ENCODE assay signal across 21 cellular contexts in the genomic region with DNA sequence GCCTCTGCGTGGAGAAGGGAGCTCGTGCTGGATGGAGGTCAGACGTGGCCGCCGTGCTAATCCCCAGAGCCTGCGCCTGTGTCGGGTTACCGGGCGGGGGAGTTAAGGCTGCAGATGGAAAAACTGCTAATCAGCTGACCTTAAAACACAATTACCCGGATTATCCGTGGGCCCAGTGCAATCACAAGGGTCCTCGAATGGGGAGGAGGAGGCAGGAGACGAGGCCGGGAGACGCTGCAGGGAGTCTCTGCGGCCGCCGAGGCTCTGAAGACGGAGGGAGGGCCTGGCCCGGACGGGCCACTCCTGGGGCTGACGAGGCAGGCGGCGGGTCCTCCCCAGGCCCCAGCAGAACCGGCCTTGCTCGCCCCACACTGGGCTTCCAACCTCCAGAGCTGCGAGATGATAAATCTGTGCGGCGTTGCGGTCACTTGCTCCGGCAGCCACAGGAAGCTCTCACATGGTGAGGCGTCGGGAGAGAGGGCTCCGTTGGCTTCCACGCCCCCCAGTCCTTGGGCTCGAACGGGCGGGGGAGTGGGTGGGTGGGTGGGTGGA.
"Had no signal": no experiment of that assay in that cellular context is flagged by ENCODE, and none has a peak within 500 bp of the region (broad histone marks: within the 10 kb centered on the region; RNA-seq: fewer than 3 reads in every experiment).

No MANE protein-coding gene starts in this region.

- ATAC-seq: activated CD4-positive, CD25-positive, alpha-beta regulatory T cell treated with anti-CD3 and anti-CD28 coated beads, Interleukin-2, amount 50 U/mL, for 24 hours; activated CD8-positive, alpha-beta T cell treated with anti-CD3 and anti-CD28 coated beads, Interleukin-2, amount 10 ng/mL, durations not matched to agents 7 days and 5 days; body of pancreas; heart right ventricle; lower lobe of right lung had no signal

- H3K9me3 Mint-ChIP-seq: activated naive CD4-positive, alpha-beta T cell treated with anti-CD3 and anti-CD28 coated beads, Interleukin-2, amount 50 U/mL, for 24 hours; dendritic cell treated with granulocyte-macrophage colony-stimulating factor and Interleukin-4, amounts not matched to agents 40 ng/mL and 50 ng/mL, for 4 days; naive B cell had no signal

- H3K36me3 Mint-ChIP-seq: activated naive CD4-positive, alpha-beta T cell treated with anti-CD3 and anti-CD28 coated beads, Interleukin-2, amount 50 U/mL, for 24 hours; naive B cell had no signal

- H3K4me3 ChIP-seq: body of pancreas, heart right ventricle, lower lobe of right lung, prostate gland, right atrium auricular region, uterus had no signal

- H3K4me3 Mint-ChIP-seq: activated CD8-positive, alpha-beta T cell treated with anti-CD3 and anti-CD28 coated beads, Interleukin-2, amount 10 ng/mL, durations not matched to agents 7 days and 5 days; activated naive CD4-positive, alpha-beta T cell treated with anti-CD3 and anti-CD28 coated beads, Interleukin-2, amount 50 U/mL, for 24 hours; dendritic cell treated with granulocyte-macrophage colony-stimulating factor and Interleukin-4, amounts not matched to agents 40 ng/mL and 50 ng/mL, for 4 days; naive B cell; neural crest cell had no signal

- H3K27me3 ChIP-seq: body of pancreas, right atrium auricular region, uterus had no signal

- DNase-seq: activated CD4-positive, alpha-beta T cell treated with anti-CD3 and anti-CD28 coated beads, Interleukin-2, amount 50 U/mL, for 1 hour; activated CD8-positive, alpha-beta T cell treated with anti-CD3 and anti-CD28 coated beads, Interleukin-2, amount 10 ng/mL, durations not matched to agents 7 days and 5 days; activated gamma-delta T cell treated with Interleukin-2 at 50 U/mL for 16 hours; anterior cingulate cortex; body of pancreas; effector CD4-positive, alpha-beta T cell; heart right ventricle; lower lobe of right lung; naive B cell; stimulated activated CD4-positive, alpha-beta T cell treated with anti-CD3 and anti-CD28 coated beads, Interleukin-1b, Interleukin-23, amount 100 ng/mL, for 48 hours; T-helper 2 cell; trophoblast cell; uterus had no signal

- H3K36me3 ChIP-seq: heart right ventricle, lower lobe of right lung, prostate gland, right atrium auricular region, uterus had no signal

- H3K27me3 Mint-ChIP-seq: activated naive CD4-positive, alpha-beta T cell treated with anti-CD3 and anti-CD28 coated beads, Interleukin-2, amount 50 U/mL, for 24 hours; naive B cell had no signal

- H3K4me1 ChIP-seq: body of pancreas, heart right ventricle, lower lobe of right lung, prostate gland, right atrium auricular region, uterus had no signal

- H3K27ac Mint-ChIP-seq: activated CD8-positive, alpha-beta T cell treated with anti-CD3 and anti-CD28 coated beads, Interleukin-2, amount 10 ng/mL, durations not matched to agents 7 days and 5 days; activated naive CD4-positive, alpha-beta T cell treated with anti-CD3 and anti-CD28 coated beads, Interleukin-2, amount 50 U/mL, for 24 hours; dendritic cell treated with granulocyte-macrophage colony-stimulating factor and Interleukin-4, amounts not matched to agents 40 ng/mL and 50 ng/mL, for 4 days had no signal

- FAIRE-seq: endometrium, keratinocyte had no signal

- H3K27ac ChIP-seq: body of pancreas, heart right ventricle, lower lobe of right lung, prostate gland, right atrium auricular region, uterus had no signal

- H3K9me3 ChIP-seq: body of pancreas, lower lobe of right lung, prostate gland, right atrium auricular region, uterus had no signal
